In the genomic region with DNA sequence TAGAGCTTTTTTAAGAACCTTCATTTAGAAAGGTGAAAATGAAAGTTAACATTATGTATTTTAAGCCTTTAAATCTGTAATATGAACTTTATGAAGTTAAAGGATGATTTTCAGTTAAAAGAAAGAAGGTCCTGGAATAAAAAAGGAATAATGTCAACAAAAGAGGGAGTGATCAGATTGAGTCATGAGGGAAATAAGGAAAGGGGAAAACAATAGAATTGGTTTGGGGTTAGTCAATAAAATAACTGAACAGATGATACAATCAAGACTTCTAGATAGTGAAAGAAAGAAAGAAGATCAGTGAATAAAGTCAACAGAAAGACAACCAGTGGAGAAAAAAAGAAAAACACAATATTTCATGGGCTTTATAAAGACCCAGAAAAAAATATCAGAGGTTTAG, we compare ENCODE assay signal across 31 cellular contexts.
DNase-seq lines count a peak whose midpoint lies in the region; ATAC-seq and TF ChIP-seq lines count a peak whose summit lies in the region.
"Had no signal": no experiment of that assay in that cellular context is flagged by ENCODE, and none has a peak within 500 bp of the region (broad histone marks: within the 10 kb centered on the region; RNA-seq: fewer than 3 reads in every experiment).

No MANE protein-coding gene starts in this region.

- intact Hi-C loops in lower lobe of right lung (cut with DNase I) = no loop called here

- H3K79me2 ChIP-seq in SK-N-SH (ENCODE audit: insufficient read depth) (no peaks in the 10 kb centered on the region), fibroblast of lung (ENCODE audit: control insufficient read depth, insufficient read depth, low read length) (no peaks in the 10 kb centered on the region), smooth muscle cell (ENCODE audit: low read depth) (no peaks in the 10 kb centered on the region)

- peak overlapping the region in 1 of 2 experiments; percentile 8; a peak in 1 of 4 replicates for H3K4me3 ChIP-seq in SK-N-SH (ENCODE audit: low read depth in 2 of 2, low read length in 1 of 2)
- no peak overlapping the region for H3K4me3 ChIP-seq in RWPE2 (ENCODE audit: severe bottlenecking)
- no peak overlapping the region for H3K4me3 ChIP-seq in fibroblast of lung (replicated peaks in 1 of 4; ENCODE audit: control extremely low read depth in 1 of 4, insufficient read depth in 1 of 4, low read depth in 3 of 4, low read length in 4 of 4)
- no peak overlapping the region for H3K4me3 ChIP-seq in smooth muscle cell
- H3K4me3 ChIP-seq in lower lobe of right lung = no peak overlapping the region
- H3K4me3 ChIP-seq: MG63, ovary, PC-9, skin epidermis, suprapubic skin, upper lobe of right lung had no signal

- no peak for TF ChIP-seq EP300 in SK-N-SH (IDR thresholded peaks at IDR 0.05; ENCODE audit: borderline replicate concordance in 1 of 2, low read depth in 1 of 2, low read length in 1 of 2)

- H3K9ac ChIP-seq in SK-N-SH = peak overlapping the region; percentile 56
- H3K9ac ChIP-seq in fibroblast of lung (ENCODE audit: insufficient read depth, low read length) = no peak overlapping the region
- H3K9ac ChIP-seq in smooth muscle cell (ENCODE audit: low read depth) = no peak overlapping the region

- DNase-seq in SK-N-SH = no peak
- DNase-seq in RWPE2 (ENCODE audit: low spot score) = no peak
- DNase-seq in fibroblast of lung (ENCODE audit: low read depth in 2 of 2) = peak in 1 of 2 donors; percentile 25
- DNase-seq in smooth muscle cell (lab: John Stamatoyannopoulos, UW; ENCODE audit: unreplicated experiment) = no peak
- DNase-seq in lower lobe of right lung = no peak
- no peak for DNase-seq in NCI-H446 (lab: John Stamatoyannopoulos, UW)
- DNase-seq: activated CD4-positive, alpha-beta T cell treated with anti-CD3 and anti-CD28 coated beads for 4 hours; Caco-2; central memory CD4-positive, alpha-beta T cell; DMS79; GF-D8; hippocampal formation; left colon; MG63; NCI-H1105 treated with DMSO at 0.1 percent for 48 hours; NCI-H187 treated with DMSO at 0.1 percent for 48 hours; NCI-H2171; NCI-H510A treated with DMSO at 0.1 percent for 48 hours; nephron progenitor cell; ovary; PC-9; stimulated activated naive CD4-positive, alpha-beta T cell; upper lobe of right lung had no signal

- H3K36me3 ChIP-seq in SK-N-SH (replicated peaks in 1 of 2; ENCODE audit: control insufficient read depth in 1 of 2, insufficient read depth in 2 of 2, low read length in 1 of 2) (peaks cover 0 to 3% of the 10 kb centered on the region in 2 experiments), RWPE2 (ENCODE audit: low read depth) (no peaks in the 10 kb centered on the region), fibroblast of lung (ENCODE audit: control insufficient read depth, insufficient read depth, low read length) (no peaks in the 10 kb centered on the region), smooth muscle cell (ENCODE audit: low read depth) (no peaks in the 10 kb centered on the region), lower lobe of right lung (no peaks in the 10 kb centered on the region)
- H3K36me3 ChIP-seq: MG63, ovary, suprapubic skin, upper lobe of right lung had no signal

- H3K4me2 ChIP-seq in SK-N-SH = peak overlapping the region; percentile 35
- peak overlapping the region; percentile 38 for H3K4me2 ChIP-seq in fibroblast of lung (ENCODE audit: extremely low read depth, insufficient read depth, low read length)
- H3K4me2 ChIP-seq in smooth muscle cell = no peak overlapping the region
- H3K4me2 ChIP-seq: PC-9 had no signal

- no peaks in the 10 kb centered on the region for H3K9me3 ChIP-seq in SK-N-SH
- H3K9me3 ChIP-seq in RWPE2 (ENCODE audit: severe bottlenecking) = no peaks in the 10 kb centered on the region
- H3K9me3 ChIP-seq in fibroblast of lung (ENCODE audit: control insufficient read depth, insufficient read depth, low read depth, low read length) = no peaks in the 10 kb centered on the region
- no peaks in the 10 kb centered on the region for H3K9me3 ChIP-seq in smooth muscle cell (replicated peaks; ENCODE audit: low read depth)
- no peaks in the 10 kb centered on the region for H3K9me3 ChIP-seq in lower lobe of right lung
- H3K9me3 ChIP-seq: MG63, ovary, suprapubic skin, upper lobe of right lung had no signal

- H3K27ac ChIP-seq in SK-N-SH (ENCODE audit: low read depth in 2 of 2, low read length in 1 of 2) = peak overlapping the region; percentile 53 to 99; a peak in 3 of 4 replicates
- H3K27ac ChIP-seq in RWPE2 (ENCODE audit: poor library complexity, severe bottlenecking) = peak overlapping the region; percentile 81
- H3K27ac ChIP-seq in fibroblast of lung (ENCODE audit: insufficient read depth, low read length) = peak overlapping the region; percentile 58
- peak overlapping the region; percentile 74 for H3K27ac ChIP-seq in smooth muscle cell (ENCODE audit: low read depth)
- no peak overlapping the region for H3K27ac ChIP-seq in lower lobe of right lung
- H3K27ac ChIP-seq: 22Rv1, C4-2B, ovary, PC-9, suprapubic skin, upper lobe of right lung had no signal

- H4K20me1 ChIP-seq in SK-N-SH (ENCODE audit: insufficient read depth) (no peaks in the 10 kb centered on the region), fibroblast of lung (ENCODE audit: control insufficient read depth, extremely low read depth, insufficient read depth, low read length) (no peaks in the 10 kb centered on the region), smooth muscle cell (ENCODE audit: low read depth) (no peaks in the 10 kb centered on the region)

- H3F3A ChIP-seq in SK-N-SH (replicated peaks; ENCODE audit: insufficient read depth) = peaks cover 26% of the 10 kb centered on the region
- H3F3A ChIP-seq in smooth muscle cell (ENCODE audit: low read depth) = no peaks in the 10 kb centered on the region

- TF ChIP-seq RAD21 in SK-N-SH (IDR thresholded peaks at IDR 0.05; ENCODE audit: low read length) = no peak

- ATAC-seq in SK-N-SH treated with all-trans-retinoic acid at 6 μM for 48 hours (no peak), RWPE2 (ENCODE audit: low read depth) (no peak), HG03159 (IDR thresholded peaks at IDR 0.05; ENCODE audit: unreplicated experiment) (no peak), lower lobe of right lung (no peak)
- ATAC-seq: activated naive CD4-positive, alpha-beta T cell treated with anti-CD3 and anti-CD28 coated beads, Interleukin-2, amount 50 U/mL, for 72 hours; left colon; Right ventricle myocardium inferior; upper lobe of right lung had no signal

- POLR2A ChIA-PET in SK-N-SH (lab: Yijun Ruan, JAX) = no interaction called here

- H2AFZ ChIP-seq in SK-N-SH (ENCODE audit: low read depth) (peak overlapping the region; percentile 64), fibroblast of lung (ENCODE audit: low read length) (no peak overlapping the region), smooth muscle cell (ENCODE audit: low read depth) (peak overlapping the region; percentile 20)
- H2AFZ ChIP-seq: PC-9 had no signal

- CTCF ChIA-PET in SK-N-SH (lab: Yijun Ruan, JAX) = no interaction called here

- H3K27me3 ChIP-seq in SK-N-SH (ENCODE audit: insufficient read depth) = no peaks in the 10 kb centered on the region
- H3K27me3 ChIP-seq in RWPE2 (ENCODE audit: insufficient read depth, poor library complexity, severe bottlenecking) = no peaks in the 10 kb centered on the region
- no peaks in the 10 kb centered on the region for H3K27me3 ChIP-seq in fibroblast of lung (ENCODE audit: control insufficient read depth, insufficient read depth, low read length)
- H3K27me3 ChIP-seq in smooth muscle cell (ENCODE audit: low read depth) = no peaks in the 10 kb centered on the region
- H3K27me3 ChIP-seq in lower lobe of right lung (ENCODE audit: low read depth) = no peaks in the 10 kb centered on the region
- H3K27me3 ChIP-seq: MG63, ovary, suprapubic skin, upper lobe of right lung had no signal

- H3K4me1 ChIP-seq in SK-N-SH (ENCODE audit: control insufficient read depth in 1 of 2, insufficient read depth in 2 of 2, low read depth in 1 of 2, low read length in 1 of 2) (peaks cover 0 to 30% of the 10 kb centered on the region in 2 experiments; a peak in 2 of 4 replicates), RWPE2 (ENCODE audit: insufficient read depth, poor library complexity, severe bottlenecking) (peaks cover 31% of the 10 kb centered on the region), fibroblast of lung (ENCODE audit: control insufficient read depth, extremely low read depth, insufficient read depth, low read length) (peaks cover 10% of the 10 kb centered on the region), smooth muscle cell (ENCODE audit: low read depth) (no peaks in the 10 kb centered on the region), lower lobe of right lung (no peaks in the 10 kb centered on the region)
- H3K4me1 ChIP-seq: suprapubic skin, upper lobe of right lung had no signal

- TF ChIP-seq CTCF in SK-N-SH (IDR thresholded peaks at IDR 0.05) (no peak), RWPE2 (IDR thresholded peaks at IDR 0.05; ENCODE audit: poor library complexity, severe bottlenecking) (no peak), fibroblast of lung (conservative IDR thresholded peaks at IDR 0.05 in 1 of 2, IDR thresholded peaks at IDR 0.05 in 1 of 2; ENCODE audit: low read depth in 1 of 2, low read length in 2 of 2) (no peak), smooth muscle cell (IDR thresholded peaks at IDR 0.05; ENCODE audit: borderline replicate concordance, insufficient read depth, poor library complexity, severe bottlenecking) (no peak), lower lobe of right lung (IDR thresholded peaks at IDR 0.05) (no peak)

- H3K9me2 ChIP-seq in SK-N-SH = no peaks in the 10 kb centered on the region

TF ChIP-seq in SK-N-SH, 30 proteins besides CTCF, POLR2A, EP300 and RAD21 (continues in another document):
- TF ChIP-seq NFIC (IDR thresholded peaks at IDR 0.05; ENCODE audit: borderline replicate concordance) (no peak), FOXJ3 (CRISPR knock-in tag; IDR thresholded peaks at IDR 0.05) (no peak)

TF ChIP-seq in SK-N-SH treated with all-trans-retinoic acid at 6 μM for 48 hours, 23 proteins besides CTCF, POLR2A, EP300 and RAD21 (continues in another document):
- TF ChIP-seq ZNF8 (CRISPR knock-in tag; IDR thresholded peaks at IDR 0.05) = no peak
- no peak for TF ChIP-seq ESRRG (CRISPR knock-in tag; IDR thresholded peaks at IDR 0.05)
- TF ChIP-seq, protein P1, sequence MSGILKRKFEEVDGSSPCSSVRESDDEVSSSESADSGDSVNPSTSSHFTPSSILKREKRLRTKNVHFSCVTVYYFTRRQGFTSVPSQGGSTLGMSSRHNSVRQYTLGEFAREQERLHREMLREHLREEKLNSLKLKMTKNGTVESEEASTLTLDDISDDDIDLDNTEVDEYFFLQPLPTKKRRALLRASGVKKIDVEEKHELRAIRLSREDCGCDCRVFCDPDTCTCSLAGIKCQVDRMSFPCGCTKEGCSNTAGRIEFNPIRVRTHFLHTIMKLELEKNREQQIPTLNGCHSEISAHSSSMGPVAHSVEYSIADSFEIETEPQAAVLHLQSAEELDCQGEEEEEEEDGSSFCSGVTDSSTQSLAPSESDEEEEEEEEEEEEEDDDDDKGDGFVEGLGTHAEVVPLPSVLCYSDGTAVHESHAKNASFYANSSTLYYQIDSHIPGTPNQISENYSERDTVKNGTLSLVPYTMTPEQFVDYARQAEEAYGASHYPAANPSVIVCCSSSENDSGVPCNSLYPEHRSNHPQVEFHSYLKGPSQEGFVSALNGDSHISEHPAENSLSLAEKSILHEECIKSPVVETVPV (CRISPR knock-in tag; IDR thresholded peaks at IDR 0.05) = no peak
